In the genomic region with DNA sequence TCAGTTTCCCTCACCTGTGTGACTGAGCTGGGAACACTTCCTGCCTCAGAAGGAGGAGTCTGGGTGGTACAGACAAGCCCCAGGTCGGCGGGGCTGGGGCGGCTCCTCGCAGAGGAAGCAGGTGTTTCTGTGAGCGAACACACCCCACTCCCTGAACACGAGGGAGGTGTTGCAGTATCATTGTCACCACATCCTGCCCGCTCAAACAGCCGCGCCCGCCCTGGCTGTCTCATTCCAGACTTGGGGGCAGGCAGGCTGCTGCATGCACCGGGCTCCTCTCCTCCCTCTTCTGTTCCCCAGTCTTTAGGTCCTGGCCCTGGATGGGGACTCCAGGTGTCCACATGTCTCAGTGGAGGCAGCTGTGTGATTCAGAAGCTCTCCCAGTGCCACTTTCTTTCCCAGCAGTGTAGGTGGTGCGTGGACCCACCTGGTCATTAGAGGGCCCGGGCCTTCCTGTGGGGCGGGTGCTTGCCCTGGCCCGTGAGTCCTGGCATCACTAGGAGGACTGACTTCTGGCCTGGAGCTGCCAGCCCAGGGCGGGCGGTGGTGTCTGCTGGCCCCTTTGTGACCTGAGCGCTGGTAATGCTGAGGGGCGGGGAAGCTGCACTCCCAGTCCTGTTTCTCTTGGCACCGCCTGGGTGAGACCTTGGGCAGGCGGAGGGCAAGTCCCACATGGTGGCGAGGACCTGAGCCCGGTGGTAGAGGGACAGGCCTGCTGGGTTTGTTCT, we compare ENCODE assay signal across 1 cellular context.
TF ChIP-seq lines count a peak whose summit lies in the region.

No MANE protein-coding gene starts in this region.

TF ChIP-seq in IMR-90, 13 proteins besides CTCF, POLR2A, EP300 and RAD21:
- TF ChIP-seq MAZ (IDR thresholded peaks at IDR 0.05; ENCODE audit: borderline replicate concordance, low read depth, low read length) (no peak), CHD1 (IDR thresholded peaks at IDR 0.05; ENCODE audit: low read depth, low read length) (no peak), BHLHE40 (IDR thresholded peaks at IDR 0.05; ENCODE audit: low read depth, low read length) (no peak), RCOR1 (IDR thresholded peaks at IDR 0.05; ENCODE audit: insufficient replicate concordance, low read length) (no peak), CEBPB (IDR thresholded peaks at IDR 0.05; ENCODE audit: low read depth, low read length) (no peak), RFX5 (IDR thresholded peaks at IDR 0.05; ENCODE audit: low read depth, low read length) (no peak), NFE2L2 (IDR thresholded peaks at IDR 0.05; ENCODE audit: low read depth, low read length) (no peak), FOS (IDR thresholded peaks at IDR 0.05; ENCODE audit: low read depth, low read length) (no peak), SMC3 (IDR thresholded peaks at IDR 0.05; ENCODE audit: low read depth, low read length) (no peak), MXI1 (IDR thresholded peaks at IDR 0.05; ENCODE audit: borderline replicate concordance, low read depth, low read length) (no peak), MAFK (IDR thresholded peaks at IDR 0.05; ENCODE audit: low read depth, low read length) (no peak)
- TF ChIP-seq, protein P1, sequence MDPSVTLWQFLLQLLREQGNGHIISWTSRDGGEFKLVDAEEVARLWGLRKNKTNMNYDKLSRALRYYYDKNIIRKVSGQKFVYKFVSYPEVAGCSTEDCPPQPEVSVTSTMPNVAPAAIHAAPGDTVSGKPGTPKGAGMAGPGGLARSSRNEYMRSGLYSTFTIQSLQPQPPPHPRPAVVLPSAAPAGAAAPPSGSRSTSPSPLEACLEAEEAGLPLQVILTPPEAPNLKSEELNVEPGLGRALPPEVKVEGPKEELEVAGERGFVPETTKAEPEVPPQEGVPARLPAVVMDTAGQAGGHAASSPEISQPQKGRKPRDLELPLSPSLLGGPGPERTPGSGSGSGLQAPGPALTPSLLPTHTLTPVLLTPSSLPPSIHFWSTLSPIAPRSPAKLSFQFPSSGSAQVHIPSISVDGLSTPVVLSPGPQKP (IDR thresholded peaks at IDR 0.05; ENCODE audit: borderline replicate concordance, low read depth, low read length) = no peak
- TF ChIP-seq, protein P2, sequence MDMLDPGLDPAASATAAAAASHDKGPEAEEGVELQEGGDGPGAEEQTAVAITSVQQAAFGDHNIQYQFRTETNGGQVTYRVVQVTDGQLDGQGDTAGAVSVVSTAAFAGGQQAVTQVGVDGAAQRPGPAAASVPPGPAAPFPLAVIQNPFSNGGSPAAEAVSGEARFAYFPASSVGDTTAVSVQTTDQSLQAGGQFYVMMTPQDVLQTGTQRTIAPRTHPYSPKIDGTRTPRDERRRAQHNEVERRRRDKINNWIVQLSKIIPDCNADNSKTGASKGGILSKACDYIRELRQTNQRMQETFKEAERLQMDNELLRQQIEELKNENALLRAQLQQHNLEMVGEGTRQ (IDR thresholded peaks at IDR 0.05; ENCODE audit: low read depth, low read length) = no peak
